8 cellular contexts compared by ENCODE assay signal in genomic region chr7:139776486-139777303, GRCh38. TPM values are rescaled to one million over a fixed set of nuclear protein-coding genes. Genes with fewer than 3 reads are reported as not detected.
DNase-seq lines count a peak whose midpoint lies in the region; ATAC-seq and TF ChIP-seq lines count a peak whose summit lies in the region.

No MANE protein-coding gene starts in this region.

- TF ChIP-seq POLR2A in NB4 (IDR thresholded peaks at IDR 0.05; ENCODE audit: extremely low read depth, insufficient read length) = no peak
- no peak for TF ChIP-seq POLR2A in erythroblast (IDR thresholded peaks at IDR 0.05; ENCODE audit: low read length)

- H3K4me1 ChIP-seq in muscle layer of colon (ENCODE audit: insufficient read depth, low read length) = peaks cover 8% of the 10 kb centered on the region

- no peaks in the 10 kb centered on the region for H3K9me3 Mint-ChIP-seq in type B pancreatic cell

- peak overlapping the region; percentile 99 for H3K4me3 Mint-ChIP-seq in type B pancreatic cell

- H3K36me3 Mint-ChIP-seq in type B pancreatic cell = peaks cover 8% of the 10 kb centered on the region

- peaks cover 7% of the 10 kb centered on the region for H3K27me3 Mint-ChIP-seq in type B pancreatic cell

- H3K36me3 ChIP-seq in muscle layer of colon (ENCODE audit: insufficient read depth, low read length) = no peaks in the 10 kb centered on the region

- peak overlapping the region; percentile 84 for H3K9ac ChIP-seq in muscle layer of colon (ENCODE audit: low read length)

- no peak for ATAC-seq in omental fat pad (ENCODE audit: low FRiP score)

- H3K27me3 ChIP-seq in muscle layer of colon (ENCODE audit: control insufficient read depth in 1 of 2, insufficient read depth in 2 of 2, low read length in 2 of 2) = no peaks in the 10 kb centered on the region

- no peaks in the 10 kb centered on the region for H3K9me3 ChIP-seq in muscle layer of colon (ENCODE audit: low read length)

- peak overlapping the region; percentile 84 for H3K27ac ChIP-seq in muscle layer of colon (ENCODE audit: low read depth, low read length)

- peak; percentile 37 for DNase-seq in activated CD4-positive, CD25-positive, alpha-beta regulatory T cell treated with anti-CD3 and anti-CD28 coated beads, Interleukin-2, amount 50 U/mL, for 72 hours
- DNase-seq in activated CD4-positive, CD25-positive, alpha-beta regulatory T cell (lab: John Stamatoyannopoulos, UW) = no peak
- DNase-seq in NB4 (ENCODE audit: low read depth) = peak; percentile 70
- DNase-seq in activated CD8-positive, alpha-beta memory T cell treated with anti-CD3 and anti-CD28 coated beads for 24 hours = peak; percentile 71
- DNase-seq in erythroblast (lab: John Stamatoyannopoulos, UW) = peak; percentile 56 to 71
- no peak for DNase-seq in type B pancreatic cell (ENCODE audit: extremely low spot score, unreplicated experiment)
- DNase-seq in omental fat pad (ENCODE audit: low spot score) = no peak

- peaks cover 53% of the 10 kb centered on the region for H3K4me1 Mint-ChIP-seq in type B pancreatic cell (ENCODE audit: unreplicated experiment)

- H3K4me3 ChIP-seq in NB4 (ENCODE audit: low read depth, low read length) = peak overlapping the region; percentile 93
- H3K4me3 ChIP-seq in muscle layer of colon (ENCODE audit: low read depth in 1 of 2, low read length in 2 of 2) = peak overlapping the region; percentile 88 to 89

- TF ChIP-seq CTCF in NB4 (IDR thresholded peaks at IDR 0.05; ENCODE audit: low read depth, low read length) (no peak), type B pancreatic cell (conservative IDR thresholded peaks at IDR 0.05) (no peak), omental fat pad (IDR thresholded peaks at IDR 0.05) (no peak)

- peak overlapping the region; percentile 96 for H3K27ac Mint-ChIP-seq in type B pancreatic cell

RNA-seq across cellular contexts. Expression of gene HIPK2, which starts 1.1 kb away (rescaled TPM):
- total RNA-seq in type B pancreatic cell (ENCODE audit: low replicate concordance) = 84.7 and 89.1 TPM in 2 replicates
- 10 to 100 TPM; 39.6 to 90.3 (median 70.0) TPM for total RNA-seq in omental fat pad

RNA-seq across cellular contexts. Expression of gene TBXAS1, which starts 52.4 kb away (rescaled TPM):
- total RNA-seq in type B pancreatic cell (ENCODE audit: low replicate concordance) (4.2 and 5.8 TPM in 2 replicates), omental fat pad (10 to 100 TPM; 22.2 to 63.4 (median 48.6) TPM)

Comparison
In these comparisons a context has a peak if more than half of its experiments do, and no peak if none do; other contexts are left out.
1. DNase-seq: peak in activated CD4-positive, CD25-positive, alpha-beta regulatory T cell treated with anti-CD3 and anti-CD28 coated beads, Interleukin-2, amount 50 U/mL, for 72 hours (single experiment), NB4 (single experiment), activated CD8-positive, alpha-beta memory T cell treated with anti-CD3 and anti-CD28 coated beads for 24 hours (single experiment) and erythroblast (2 of 2); none in activated CD4-positive, CD25-positive, alpha-beta regulatory T cell (0 of 4), type B pancreatic cell (single experiment) and omental fat pad (single experiment).